Comparison of ENCODE assay signal across 32 cellular contexts in genomic region chr11:60018058-60018457, GRCh38. TPM values are rescaled to one million over a fixed set of nuclear protein-coding genes. Genes with fewer than 3 reads are reported as not detected.
"Had no signal": no experiment of that assay in that cellular context is flagged by ENCODE, and none has a peak within 500 bp of the region (broad histone marks: within the 10 kb centered on the region; RNA-seq: fewer than 3 reads in every experiment).

No MANE protein-coding gene starts in this region.

- H3K36me3 Mint-ChIP-seq: mesothelial cell of epicardium; naive B cell; natural killer cell; stimulated activated memory B cell treated with anti-CD40 and anti-IgM and Interleukin-4, amounts not matched to agents 10 μg/mL and 1 μg/mL and 100 μg/mL, for 72 hours had no signal

- H3K27ac ChIP-seq: lower lobe of right lung, ovary, right atrium auricular region, right lobe of liver, stomach, testis, thyroid gland, upper lobe of right lung had no signal

- H3K27me3 Mint-ChIP-seq: progenitor cell of endocrine pancreas; stimulated activated memory B cell treated with anti-CD40 and anti-IgM and Interleukin-4, amounts not matched to agents 10 μg/mL and 1 μg/mL and 100 μg/mL, for 72 hours had no signal

- H3K4me1 ChIP-seq: lower lobe of right lung, right atrium auricular region, right lobe of liver, stomach, testis, thyroid gland, upper lobe of right lung had no signal

- H3K9me3 ChIP-seq: lower lobe of right lung, ovary, right atrium auricular region, right lobe of liver, stomach, testis, thyroid gland, upper lobe of right lung had no signal

- H3K4me3 Mint-ChIP-seq: mesothelial cell of epicardium; natural killer cell; stimulated activated memory B cell treated with anti-CD40 and anti-IgM and Interleukin-4, amounts not matched to agents 10 μg/mL and 1 μg/mL and 100 μg/mL, for 72 hours had no signal

- H3K27me3 ChIP-seq: ovary, right atrium auricular region, right lobe of liver, stomach, testis, thyroid gland, upper lobe of right lung had no signal

- H3K4me3 ChIP-seq: lower lobe of right lung, ovary, right atrium auricular region, right lobe of liver, smooth muscle cell, stomach, testis, thyroid gland, upper lobe of right lung had no signal

- H3K27ac Mint-ChIP-seq: mesothelial cell of epicardium; naive B cell; natural killer cell; progenitor cell of endocrine pancreas; stimulated activated memory B cell treated with anti-CD40 and anti-IgM and Interleukin-4, amounts not matched to agents 10 μg/mL and 1 μg/mL and 100 μg/mL, for 72 hours had no signal

- H3K4me1 Mint-ChIP-seq: mesothelial cell of epicardium; naive B cell; natural killer cell; stimulated activated memory B cell treated with anti-CD40 and anti-IgM and Interleukin-4, amounts not matched to agents 10 μg/mL and 1 μg/mL and 100 μg/mL, for 72 hours had no signal

- ATAC-seq: left cardiac atrium; left lobe of liver; left ventricle myocardium superior; lower lobe of right lung; right lobe of liver; stimulated activated memory B cell treated with anti-CD40 and anti-IgM and Interleukin-4, amounts not matched to agents 10 μg/mL and 1 μg/mL and 100 μg/mL, for 72 hours; upper lobe of right lung had no signal

- H3K36me3 ChIP-seq: lower lobe of right lung, ovary, right atrium auricular region, right lobe of liver, stomach, thyroid gland, upper lobe of right lung had no signal

- DNase-seq: hypothalamus; kidney glomerular epithelial cell; left cardiac atrium; left ventricle myocardium superior; lower lobe of right lung; mammary epithelial cell; mesenchymal stem cell; naive B cell; natural killer cell; ovary; right lobe of liver; stimulated activated CD4-positive, alpha-beta T cell treated with anti-CD3 and anti-CD28 coated beads, Interleukin-1b, Interleukin-23, amount 100 ng/mL, for 48 hours; stimulated activated CD4-positive, alpha-beta T cell treated with anti-CD3 and anti-CD28 coated beads, Interleukin-2, amount 100 ng/mL, for 48 hours; stimulated activated CD4-positive, alpha-beta T cell treated with anti-CD3 and anti-CD28 coated beads, Interleukin-4, amount 100 ng/mL, for 4 hours; stimulated activated CD8-positive, alpha-beta memory T cell treated with anti-CD3 and anti-CD28 coated beads, Interleukin-4, amount 100 ng/mL, for 48 hours; stimulated activated naive CD4-positive, alpha-beta T cell treated with Interleukin-2 at 50 U/mL for 16 hours; stomach; testis; thyroid gland; trophoblast cell; upper lobe of right lung had no signal

RNA-seq across cellular contexts. Expression of gene OOSP4B, which starts 1.1 kb away (rescaled TPM):
- total RNA-seq: left cardiac atrium, left lobe of liver, left ventricle myocardium superior, lower lobe of right lung, mammary epithelial cell, mesothelial cell of epicardium, mononuclear cell, natural killer cell, omental fat pad, ovary, progenitor cell of endocrine pancreas, pulmonary artery endothelial cell, renal cortical epithelial cell, right atrium auricular region, right lobe of liver, skeletal muscle tissue, smooth muscle cell, stomach, thyroid gland, upper lobe of right lung had no signal

RNA-seq across cellular contexts. Expression of gene OOSP2, which starts 22.2 kb away (rescaled TPM):
- total RNA-seq: left cardiac atrium, left lobe of liver, left ventricle myocardium superior, lower lobe of right lung, mammary epithelial cell, mesothelial cell of epicardium, mononuclear cell, natural killer cell, omental fat pad, ovary, progenitor cell of endocrine pancreas, pulmonary artery endothelial cell, renal cortical epithelial cell, right atrium auricular region, right lobe of liver, skeletal muscle tissue, smooth muscle cell, stomach, thyroid gland, upper lobe of right lung had no signal

RNA-seq across cellular contexts. Expression of gene MS4A3, which starts 38.4 kb away (rescaled TPM):
- total RNA-seq: left cardiac atrium, left ventricle myocardium superior, lower lobe of right lung, mammary epithelial cell, mesothelial cell of epicardium, omental fat pad, ovary, progenitor cell of endocrine pancreas, pulmonary artery endothelial cell, renal cortical epithelial cell, right atrium auricular region, smooth muscle cell, thyroid gland, upper lobe of right lung had no signal

RNA-seq across cellular contexts. Expression of gene OOSP4A, which starts 54.2 kb away (rescaled TPM):
- total RNA-seq: left cardiac atrium, left lobe of liver, left ventricle myocardium superior, lower lobe of right lung, mammary epithelial cell, mesothelial cell of epicardium, mononuclear cell, natural killer cell, omental fat pad, ovary, progenitor cell of endocrine pancreas, pulmonary artery endothelial cell, renal cortical epithelial cell, right atrium auricular region, right lobe of liver, skeletal muscle tissue, smooth muscle cell, stomach, testis, thyroid gland, upper lobe of right lung had no signal
